Comparison of ENCODE assay signal across 8 cellular contexts in the genomic region with DNA sequence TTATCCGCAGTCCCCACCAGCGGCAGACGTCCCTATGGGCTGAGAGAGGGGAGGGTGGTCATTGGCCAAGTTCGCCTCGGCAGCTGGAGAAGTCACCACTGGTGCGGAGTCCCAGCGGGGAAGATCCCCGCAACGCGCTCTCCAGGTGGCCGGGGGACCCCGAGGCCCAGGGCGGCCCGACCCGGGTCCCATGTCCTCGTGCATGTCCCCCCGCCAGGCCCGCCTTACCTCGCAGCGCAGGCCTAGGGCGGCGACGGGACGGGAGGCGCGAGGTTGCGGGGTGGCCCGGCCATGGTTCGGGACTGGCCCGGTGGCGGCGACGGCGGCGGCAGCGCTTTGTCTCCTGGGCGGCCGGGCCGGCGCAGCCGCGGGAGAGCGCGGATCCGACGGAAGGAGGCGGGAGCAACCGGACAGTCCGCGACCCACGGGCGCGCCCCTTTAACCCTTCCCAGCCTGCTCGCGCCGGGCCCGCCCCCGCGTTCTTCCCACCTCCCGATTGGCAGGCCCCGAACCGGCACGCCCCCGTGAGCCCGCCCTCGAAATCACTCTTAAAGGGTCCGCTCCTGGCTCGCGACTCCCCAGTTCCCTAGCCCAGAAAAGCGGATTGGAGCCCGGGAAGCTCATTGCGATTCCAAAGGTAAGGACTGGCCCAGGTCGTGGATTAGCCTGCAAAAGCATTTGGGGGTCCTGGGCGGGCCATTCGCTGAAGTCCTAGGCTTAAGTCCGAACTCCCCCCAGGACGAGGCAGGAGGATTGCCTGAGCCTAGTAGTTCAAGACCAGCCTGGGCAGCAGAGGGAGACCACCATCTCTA. TPM values are rescaled to one million over a fixed set of nuclear protein-coding genes. Genes with fewer than 3 reads are reported as not detected.
DNase-seq lines count a peak whose midpoint lies in the region; ATAC-seq and TF ChIP-seq lines count a peak whose summit lies in the region.

TSS of gene PHETA1 (minus strand) at position 412 of the 812 bp plus-strand sequence. CDS start 5,668 bp downstream, outside the sequence.

- H3K4me1 Mint-ChIP-seq in T-cell (peaks cover 24 to 28% (median 27%) of the 10 kb centered on the region in 3 donors), type B pancreatic cell (ENCODE audit: unreplicated experiment) (peaks cover 18% of the 10 kb centered on the region)

- intact Hi-C loops in left cardiac atrium (cut with DNase I) (no loop called here), posterior cingulate gyrus (cut with DNase I) (no loop called here)

- peak within 1 kb of the TSS; percentile 80 for H3K4me3 ChIP-seq in GM06990 (replicated peaks; ENCODE audit: low read depth, low read length)

- H3K9me3 Mint-ChIP-seq in T-cell (no peaks in the 10 kb centered on the region), type B pancreatic cell (no peaks in the 10 kb centered on the region)

- H3K27me3 Mint-ChIP-seq in T-cell (no peaks in the 10 kb centered on the region), type B pancreatic cell (no peaks in the 10 kb centered on the region)

- POLR2A ChIA-PET in T-cell (lab: Charles Lee): interaction anchor here in 1 of 2 donors (0.5 kb wide), 1 partner anchor 272 kb away, joined by 3 read pairs; no protein-coding TSS in a partner anchor

- CTCF ChIA-PET in T-cell (lab: Charles Lee): interaction anchor here in 1 of 2 donors (1.4 kb wide), 1 partner anchor 27 kb away, joined by 4 read pairs; no protein-coding TSS in a partner anchor

- H3K27ac Mint-ChIP-seq in T-cell (peak within 1 kb of the TSS in 1 of 2 donors; percentile 41), type B pancreatic cell (peak within 1 kb of the TSS; percentile 54)

- peak; percentile 94 for ATAC-seq in HG02610 (IDR thresholded peaks at IDR 0.05; ENCODE audit: unreplicated experiment)
- peak; percentile 86 to 93 (median 91) for ATAC-seq in T-cell (replicated peaks in 1 of 4)
- ATAC-seq in left cardiac atrium: peak; percentile 97 to 98

- DNase-seq in GM06990 (ENCODE audit: extremely low read depth, insufficient read length) (peak; percentile 84), NCI-H1092 treated with DMSO at 0.1 percent for 48 hours (lab: John Stamatoyannopoulos, UW) (peak; percentile 53), T-cell (peak; percentile 22 to 75 (median 54)), amniotic epithelial cell (ENCODE audit: low read depth) (peak; percentile 84), left cardiac atrium (peak; percentile 97), posterior cingulate gyrus (peak; percentile 85 to 99 (median 92)), type B pancreatic cell (ENCODE audit: extremely low spot score, unreplicated experiment) (peak; percentile 92)

- H3K27me3 ChIP-seq in GM06990 (replicated peaks; ENCODE audit: control insufficient read depth, insufficient read depth, low read length): no peaks in the 10 kb centered on the region

- H3K4me3 Mint-ChIP-seq in T-cell: peak within 1 kb of the TSS; percentile 77 to 83 (median 81)
- peak within 1 kb of the TSS; percentile 89 for H3K4me3 Mint-ChIP-seq in type B pancreatic cell

- no peaks in the 10 kb centered on the region for H3K36me3 Mint-ChIP-seq in T-cell
- peaks cover 5% of the 10 kb centered on the region for H3K36me3 Mint-ChIP-seq in type B pancreatic cell

- no peaks in the 10 kb centered on the region for H3K36me3 ChIP-seq in GM06990 (ENCODE audit: control insufficient read depth, insufficient read depth, low read length)

- TF ChIP-seq CTCF in GM06990 (IDR thresholded peaks at IDR 0.05; ENCODE audit: insufficient read depth, low read length, poor library complexity, severe bottlenecking) (no peak), type B pancreatic cell (conservative IDR thresholded peaks at IDR 0.05) (peak; percentile 8)

RNA-seq across cellular contexts. Expression of gene PHETA1, which starts in this region (rescaled TPM):
- 1 to 10 TPM; 1.4 to 6.2 (median 5.4) TPM for total RNA-seq in T-cell
- total RNA-seq in left cardiac atrium: 1 to 10 TPM; 7.8 to 8.8 TPM
- 25.5 and 27.4 TPM in 2 replicates for total RNA-seq in type B pancreatic cell (ENCODE audit: low replicate concordance)

Comparison
In these comparisons a context has a peak if more than half of its experiments do, and no peak if none do; other contexts are left out.
1. Peak in every context shown above with its lines: DNase-seq, ATAC-seq and H3K4me3 ChIP-seq.